ENCODE assay signal across 19 cellular contexts in the genomic region with DNA sequence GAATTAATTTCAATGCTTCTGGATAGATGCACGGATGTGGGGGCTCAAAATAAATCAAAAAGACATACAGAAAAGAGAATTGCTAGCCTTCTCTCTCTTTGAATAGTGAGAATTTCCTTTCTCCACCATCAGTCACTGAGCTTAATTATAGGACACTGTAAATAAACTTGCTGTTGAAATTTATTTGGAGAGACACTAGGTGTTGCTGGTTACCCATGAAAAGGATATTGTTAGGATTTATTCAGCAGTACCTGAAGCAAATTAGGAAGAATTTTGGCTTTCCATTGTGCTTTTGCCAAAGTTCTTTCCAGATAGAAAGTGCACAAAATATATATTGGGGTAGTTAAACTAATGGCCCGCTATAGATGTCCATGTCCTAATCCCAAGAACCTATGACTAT. TPM values are rescaled to one million over a fixed set of nuclear protein-coding genes. Genes with fewer than 3 reads are reported as not detected.
A peak's percentile ranks its signal among the peaks of the same experiment; 100 is the strongest.
DNase-seq lines count a peak whose midpoint lies in the region; ATAC-seq, FAIRE-seq and TF ChIP-seq lines count a peak whose summit lies in the region.
"Had no signal": no experiment of that assay in that cellular context is flagged by ENCODE, and none has a peak within 500 bp of the region (broad histone marks: within the 10 kb centered on the region; RNA-seq: fewer than 3 reads in every experiment).

No MANE protein-coding gene starts in this region.

- no peak for ATAC-seq in GM21723 (IDR thresholded peaks at IDR 0.05; ENCODE audit: unreplicated experiment)
- ATAC-seq in sciatic nerve, result no peak

- H3K4me3 ChIP-seq in choroid plexus epithelial cell (ENCODE audit: low read depth, low read length) (no peak overlapping the region), osteoblast (ENCODE audit: insufficient read depth, low read length) (no peak overlapping the region)
- H3K4me3 ChIP-seq: BLaER1, HAP-1, PC-9 had no signal

- TF ChIP-seq CTCF in choroid plexus epithelial cell (conservative IDR thresholded peaks at IDR 0.05; ENCODE audit: low read depth, low read length) (no peak), osteoblast (IDR thresholded peaks at IDR 0.05; ENCODE audit: extremely low read depth, low read depth, low read length) (peak; percentile 19)

- H3K36me3 ChIP-seq in osteoblast (ENCODE audit: insufficient read depth, low read length), result no peaks in the 10 kb centered on the region
- H3K36me3 ChIP-seq: BLaER1, HAP-1 had no signal

- DNase-seq in DMS 273 (lab: John Stamatoyannopoulos, UW; ENCODE audit: unreplicated experiment) (peak; percentile 18), DMS 273 treated with DMSO at 0.1 percent for 48 hours (lab: John Stamatoyannopoulos, UW) (no peak), RKO (ENCODE audit: low spot score) (peak; percentile 39), choroid plexus epithelial cell (ENCODE audit: low read depth) (peak; percentile 13), osteoblast (ENCODE audit: insufficient read length, low spot score, missing footprints) (no peak), RCC 7860 (ENCODE audit: low spot score) (no peak), sciatic nerve (ENCODE audit: low spot score) (no peak)
- DNase-seq: DMS153, NCI-H1048, NCI-H2107, NCI-H226, NCI-H526, PC-9, Right ventricle myocardium superior had no signal

- no peak overlapping the region for H3K4me2 ChIP-seq in osteoblast (ENCODE audit: insufficient read depth, low read length)
- H3K4me2 ChIP-seq: BLaER1, PC-9 had no signal

- intact Hi-C loops in sciatic nerve (cut with DNase I), result no loop called here

- H3K4me1 ChIP-seq in osteoblast (ENCODE audit: insufficient read depth, low read length), result no peaks in the 10 kb centered on the region
- H3K4me1 ChIP-seq: BLaER1, HAP-1 had no signal

- no peak overlapping the region for H3K27ac ChIP-seq in osteoblast (ENCODE audit: low read depth, low read length)
- H3K27ac ChIP-seq: 22Rv1, BLaER1, PC-9 had no signal

- no peaks in the 10 kb centered on the region for H3K9me3 ChIP-seq in osteoblast (ENCODE audit: low read depth, low read length)
- H3K9me3 ChIP-seq: BLaER1, HAP-1 had no signal

- H2AFZ ChIP-seq in osteoblast (ENCODE audit: low read length), result no peak overlapping the region
- H2AFZ ChIP-seq: PC-9 had no signal

- FAIRE-seq in RCC 7860 (lab: Jason Lieb, UNC), result no peak
- FAIRE-seq: GM12892 had no signal

- H4K20me1 ChIP-seq in osteoblast (ENCODE audit: insufficient read depth, low read length), result no peaks in the 10 kb centered on the region
- H4K20me1 ChIP-seq: BLaER1 had no signal

- no peaks in the 10 kb centered on the region for H3K27me3 ChIP-seq in osteoblast (ENCODE audit: insufficient read depth, low read length)
- H3K27me3 ChIP-seq: BLaER1 had no signal

- no peaks in the 10 kb centered on the region for H3K79me2 ChIP-seq in osteoblast (ENCODE audit: insufficient read depth, low read length)

RNA-seq across cellular contexts. Expression of a gene that starts 27.6 kb away (rescaled TPM):
- 20.9 and 24.2 TPM in 2 replicates for total RNA-seq in osteoblast
- 14.4 TPM for total RNA-seq in sciatic nerve

RNA-seq across cellular contexts. Expression of a gene that starts 30.4 kb away (rescaled TPM):
- total RNA-seq in osteoblast (146 and 147 TPM in 2 replicates), sciatic nerve (81.7 TPM)

RNA-seq across cellular contexts. Expression of a gene that starts 35.7 kb away (rescaled TPM):
- total RNA-seq in osteoblast, result 1.5 and 1.8 TPM in 2 replicates
- total RNA-seq in sciatic nerve, result 0.27 TPM
- total RNA-seq: Right ventricle myocardium superior had no signal

Comparison
In these comparisons a context has a peak if more than half of its experiments do, and no peak if none do; other contexts are left out.
1. DNase-seq: peak in DMS 273 (single experiment), RKO (single experiment) and choroid plexus epithelial cell (single experiment); none in DMS 273 treated with DMSO at 0.1 percent for 48 hours (single experiment), osteoblast (single experiment), RCC 7860 (single experiment) and sciatic nerve (single experiment).